25 cellular contexts compared by ENCODE assay signal in genomic region chr11:64249038-64249437, GRCh38. TPM values are rescaled to one million over a fixed set of nuclear protein-coding genes. Genes with fewer than 3 reads are reported as not detected.
DNase-seq lines count a peak whose midpoint lies in the region; ATAC-seq and TF ChIP-seq lines count a peak whose summit lies in the region.
"Had no signal": no experiment of that assay in that cellular context is flagged by ENCODE, and none has a peak within 500 bp of the region (broad histone marks: within the 10 kb centered on the region; RNA-seq: fewer than 3 reads in every experiment).

No MANE protein-coding gene starts in this region.

- H3K4me1 Mint-ChIP-seq in Calu3 (ENCODE audit: low read depth, unreplicated experiment) = peaks cover 14% of the 10 kb centered on the region
- H3K4me1 Mint-ChIP-seq in dendritic cell treated with granulocyte-macrophage colony-stimulating factor and Interleukin-4, amounts not matched to agents 40 ng/mL and 50 ng/mL, for 4 days (ENCODE audit: low read depth) = peaks cover 76% of the 10 kb centered on the region
- H3K4me1 Mint-ChIP-seq in naive thymus-derived CD8-positive, alpha-beta T cell = peaks cover 18 to 46% (median 38%) of the 10 kb centered on the region in 4 donors
- peaks cover 51% of the 10 kb centered on the region for H3K4me1 Mint-ChIP-seq in CD14-positive monocyte

- intact Hi-C loops in Calu3 (cut with micrococcal nuclease; ENCODE audit: unreplicated experiment) (loop anchor here (10.0 kb wide), 1 partner anchor 56 kb away; the partner anchor contains the start of genes CATSPERZ and ESRRA), CD14-positive monocyte (cut with micrococcal nuclease) (no loop called here)
- intact Hi-C loops in dendritic cell treated with granulocyte-macrophage colony-stimulating factor and Interleukin-4, amounts not matched to agents 40 ng/mL and 50 ng/mL, for 4 days (cut with micrococcal nuclease) = no loop called here

- H3K27ac Mint-ChIP-seq in Calu3 (ENCODE audit: unreplicated experiment) (peak overlapping the region; percentile 44), CD14-positive monocyte (peak overlapping the region in 1 of 7 donors; percentile 41)
- H3K27ac Mint-ChIP-seq in dendritic cell treated with granulocyte-macrophage colony-stimulating factor and Interleukin-4, amounts not matched to agents 40 ng/mL and 50 ng/mL, for 4 days = peak overlapping the region; percentile 7
- peak overlapping the region in 2 of 10 donors; percentile 38 to 44 for H3K27ac Mint-ChIP-seq in naive thymus-derived CD8-positive, alpha-beta T cell
- H3K27ac Mint-ChIP-seq: effector memory CD8-positive, alpha-beta T cell had no signal

- H3K27me3 ChIP-seq in NT2/D1 (ENCODE audit: insufficient read depth, insufficient read length) = no peaks in the 10 kb centered on the region
- H3K27me3 ChIP-seq: adrenal gland, breast epithelium, esophagus squamous epithelium, gastrocnemius medialis, testis had no signal

- H3K9me3 Mint-ChIP-seq in Calu3 (ENCODE audit: low read depth, unreplicated experiment) (no peaks in the 10 kb centered on the region), CD14-positive monocyte (no peaks in the 10 kb centered on the region)
- no peaks in the 10 kb centered on the region for H3K9me3 Mint-ChIP-seq in dendritic cell treated with granulocyte-macrophage colony-stimulating factor and Interleukin-4, amounts not matched to agents 40 ng/mL and 50 ng/mL, for 4 days
- no peaks in the 10 kb centered on the region for H3K9me3 Mint-ChIP-seq in naive thymus-derived CD8-positive, alpha-beta T cell
- H3K9me3 Mint-ChIP-seq: effector memory CD8-positive, alpha-beta T cell had no signal

- peaks cover 87% of the 10 kb centered on the region for H3K36me3 Mint-ChIP-seq in Calu3 (ENCODE audit: insufficient read depth, unreplicated experiment)
- H3K36me3 Mint-ChIP-seq in dendritic cell treated with granulocyte-macrophage colony-stimulating factor and Interleukin-4, amounts not matched to agents 40 ng/mL and 50 ng/mL, for 4 days (ENCODE audit: low read depth) = peaks cover 47% of the 10 kb centered on the region
- no peaks in the 10 kb centered on the region for H3K36me3 Mint-ChIP-seq in naive thymus-derived CD8-positive, alpha-beta T cell
- peaks cover 2 to 7% of the 10 kb centered on the region in 2 donors for H3K36me3 Mint-ChIP-seq in CD14-positive monocyte

- no peak overlapping the region for H3K4me3 Mint-ChIP-seq in Calu3 (ENCODE audit: low read depth, unreplicated experiment)
- no peak overlapping the region for H3K4me3 Mint-ChIP-seq in dendritic cell treated with granulocyte-macrophage colony-stimulating factor and Interleukin-4, amounts not matched to agents 40 ng/mL and 50 ng/mL, for 4 days
- H3K4me3 Mint-ChIP-seq in naive thymus-derived CD8-positive, alpha-beta T cell = peak overlapping the region in 7 of 10 donors; percentile 22 to 82 (median 34)
- no peak overlapping the region for H3K4me3 Mint-ChIP-seq in CD14-positive monocyte

- H3K9ac ChIP-seq in NT2/D1 (ENCODE audit: insufficient read length, low read depth) = peak overlapping the region; percentile 90

- H3K9me3 ChIP-seq in NT2/D1 (ENCODE audit: insufficient read depth, low read length) = no peaks in the 10 kb centered on the region
- H3K9me3 ChIP-seq: adrenal gland, breast epithelium, esophagus squamous epithelium, gastrocnemius medialis, HAP-1, testis had no signal

- POLR2A ChIA-PET in naive thymus-derived CD8-positive, alpha-beta T cell (lab: Charles Lee) = interaction anchor here (8.4 to 13.8 kb wide), 3 partner anchors 20 to 43 kb away, joined by 101 to 176 read pairs (median 113); partner anchors contain the start of genes FERMT3, NUDT22 and TRPT1

- H3K36me3 ChIP-seq in NT2/D1 (ENCODE audit: insufficient read depth, insufficient read length, low read length) = peaks cover 30% of the 10 kb centered on the region
- H3K36me3 ChIP-seq: breast epithelium had no signal

- DNase-seq in Calu3 = no peak
- DNase-seq in NT2/D1 (ENCODE audit: low read depth, low spot score) = no peak
- no peak for DNase-seq in naive thymus-derived CD8-positive, alpha-beta T cell
- no peak for DNase-seq in NCI-H2171 treated with DMSO at 0.1 percent for 48 hours (lab: John Stamatoyannopoulos, UW)
- no peak for DNase-seq in CD14-positive monocyte (ENCODE audit: low spot score)
- DNase-seq in HUDEP-2 (lab: John Stamatoyannopoulos, UW; ENCODE audit: unreplicated experiment in 76 of 76) = no peak
- DNase-seq: activated CD4-positive, alpha-beta T cell treated with anti-CD3 and anti-CD28 coated beads, Interleukin-2, amount 50 U/mL, for 1 hour; activated CD8-positive, alpha-beta memory T cell treated with anti-CD3 and anti-CD28 coated beads, Interleukin-2, amount 50 U/mL, for 48 hours; activated effector memory CD4-positive, alpha-beta T cell treated with anti-CD3 and anti-CD28 coated beads, Interleukin-2, amount 50 U/mL, for 16 hours; effector memory CD8-positive, alpha-beta T cell; esophagus squamous epithelium; gastrocnemius medialis; hypothalamus; kidney glomerular epithelial cell; NCI-H1694 treated with DMSO at 0.1 percent for 48 hours; OCI-M1; retina; SIG-M5; stimulated activated CD4-positive, alpha-beta T cell treated with anti-CD3 and anti-CD28 coated beads, Interleukin-2, amount 100 ng/mL, for 48 hours; stimulated activated naive CD4-positive, alpha-beta T cell; testis had no signal

- H3K27me3 Mint-ChIP-seq in Calu3 (ENCODE audit: unreplicated experiment) = no peaks in the 10 kb centered on the region
- peaks cover 9% of the 10 kb centered on the region for H3K27me3 Mint-ChIP-seq in dendritic cell treated with granulocyte-macrophage colony-stimulating factor and Interleukin-4, amounts not matched to agents 40 ng/mL and 50 ng/mL, for 4 days
- no peaks in the 10 kb centered on the region for H3K27me3 Mint-ChIP-seq in naive thymus-derived CD8-positive, alpha-beta T cell
- H3K27me3 Mint-ChIP-seq in CD14-positive monocyte (ENCODE audit: low read depth in 3 of 3) = peaks cover 3 to 10% (median 7%) of the 10 kb centered on the region in 3 donors
- H3K27me3 Mint-ChIP-seq: effector memory CD8-positive, alpha-beta T cell had no signal

- no peak for ATAC-seq in naive thymus-derived CD8-positive, alpha-beta T cell
- ATAC-seq: effector memory CD8-positive, alpha-beta T cell; gastrocnemius medialis had no signal

- no TSS peak for BruUV-seq in Calu3 (replicated peaks; lab: Mats Ljungman, UMichigan)

- TF ChIP-seq CTCF in Calu3 (IDR thresholded peaks at IDR 0.05; ENCODE audit: unreplicated experiment) = no peak
- no peak for TF ChIP-seq CTCF in CD14-positive monocyte (IDR thresholded peaks at IDR 0.05)

- CTCF ChIA-PET in Calu3 (lab: Charles Lee) = no interaction called here

- H3K4me1 ChIP-seq in NT2/D1 (ENCODE audit: insufficient read depth, insufficient read length) = peaks cover 42% of the 10 kb centered on the region

- H3K4me3 ChIP-seq in NT2/D1 (ENCODE audit: insufficient read length, low read depth) = no peak overlapping the region
- H3K4me3 ChIP-seq: adrenal gland, breast epithelium, esophagus squamous epithelium, gastrocnemius medialis, HAP-1, testis had no signal

RNA-seq across cellular contexts. Expression of gene PLCB3, which starts 2.3 kb away (rescaled TPM):
- total RNA-seq in Calu3 (2022) = 35.9 and 39.5 TPM in 2 replicates
- total RNA-seq in naive thymus-derived CD8-positive, alpha-beta T cell = 1 to 10 TPM; 8.1 to 8.8 TPM
- polyA plus RNA-seq in naive thymus-derived CD8-positive, alpha-beta T cell = under 1 TPM; 0.20 to 0.51 (median 0.35) TPM
- 1 to 10 TPM; 1.1 to 1.4 TPM for polyA plus RNA-seq in CD14-positive monocyte

RNA-seq across cellular contexts. Expression of gene PPP1R14B, which starts 2.3 kb away (rescaled TPM):
- 276 and 334 TPM in 2 replicates for total RNA-seq in Calu3 (2022)
- total RNA-seq in naive thymus-derived CD8-positive, alpha-beta T cell = 10 to 100 TPM; 39.1 to 45.5 TPM
- 10 to 100 TPM; 22.4 to 50.6 (median 45.4) TPM for polyA plus RNA-seq in naive thymus-derived CD8-positive, alpha-beta T cell
- polyA plus RNA-seq in CD14-positive monocyte = 10 to 100 TPM; 11.7 to 34.2 TPM

RNA-seq across cellular contexts. Expression of gene FKBP2, which starts 8.1 kb away (rescaled TPM):
- total RNA-seq in Calu3 (2022) = 87.4 and 91.3 TPM in 2 replicates
- 10 to 100 TPM; 24.1 to 28.9 TPM for total RNA-seq in naive thymus-derived CD8-positive, alpha-beta T cell
- 10 to 100 TPM; 84.9 to 91.8 (median 85.5) TPM for polyA plus RNA-seq in naive thymus-derived CD8-positive, alpha-beta T cell
- 10 to 100 TPM; 71.1 to 80.7 TPM for polyA plus RNA-seq in CD14-positive monocyte

RNA-seq across cellular contexts. Expression of gene VEGFB, which starts 14.7 kb away (rescaled TPM):
- total RNA-seq in Calu3 (2022) = 88.8 and 91.5 TPM in 2 replicates
- total RNA-seq in naive thymus-derived CD8-positive, alpha-beta T cell = 10 to 100 TPM; 59.7 to 62.1 TPM
- polyA plus RNA-seq in naive thymus-derived CD8-positive, alpha-beta T cell = 10 to 100 TPM; 11.2 to 28.1 (median 16.9) TPM
- polyA plus RNA-seq in CD14-positive monocyte = under 1 TPM in 1 of 2 donors, not detected in 1; 0.40 TPM

RNA-seq across cellular contexts. Expression of gene DNAJC4, which starts 18.7 kb away (rescaled TPM):
- total RNA-seq in Calu3 (2022) = 26.6 and 28.0 TPM in 2 replicates
- 10 to 100 TPM; 54.9 to 56.2 TPM for total RNA-seq in naive thymus-derived CD8-positive, alpha-beta T cell
- 10 to 100 TPM; 21.5 to 33.2 (median 30.9) TPM for polyA plus RNA-seq in naive thymus-derived CD8-positive, alpha-beta T cell
- 10 to 100 TPM; 25.5 to 32.5 TPM for polyA plus RNA-seq in CD14-positive monocyte

Comparison
In these comparisons a context has a peak if more than half of its experiments do, and no peak if none do; other contexts are left out.
1. H3K4me3 Mint-ChIP-seq: peak in naive thymus-derived CD8-positive, alpha-beta T cell (7 of 10); none in Calu3 (single experiment), dendritic cell treated with granulocyte-macrophage colony-stimulating factor and Interleukin-4, amounts not matched to agents 40 ng/mL and 50 ng/mL, for 4 days (single experiment) and CD14-positive monocyte (0 of 2).